13 cellular contexts compared by ENCODE assay signal in the genomic region with DNA sequence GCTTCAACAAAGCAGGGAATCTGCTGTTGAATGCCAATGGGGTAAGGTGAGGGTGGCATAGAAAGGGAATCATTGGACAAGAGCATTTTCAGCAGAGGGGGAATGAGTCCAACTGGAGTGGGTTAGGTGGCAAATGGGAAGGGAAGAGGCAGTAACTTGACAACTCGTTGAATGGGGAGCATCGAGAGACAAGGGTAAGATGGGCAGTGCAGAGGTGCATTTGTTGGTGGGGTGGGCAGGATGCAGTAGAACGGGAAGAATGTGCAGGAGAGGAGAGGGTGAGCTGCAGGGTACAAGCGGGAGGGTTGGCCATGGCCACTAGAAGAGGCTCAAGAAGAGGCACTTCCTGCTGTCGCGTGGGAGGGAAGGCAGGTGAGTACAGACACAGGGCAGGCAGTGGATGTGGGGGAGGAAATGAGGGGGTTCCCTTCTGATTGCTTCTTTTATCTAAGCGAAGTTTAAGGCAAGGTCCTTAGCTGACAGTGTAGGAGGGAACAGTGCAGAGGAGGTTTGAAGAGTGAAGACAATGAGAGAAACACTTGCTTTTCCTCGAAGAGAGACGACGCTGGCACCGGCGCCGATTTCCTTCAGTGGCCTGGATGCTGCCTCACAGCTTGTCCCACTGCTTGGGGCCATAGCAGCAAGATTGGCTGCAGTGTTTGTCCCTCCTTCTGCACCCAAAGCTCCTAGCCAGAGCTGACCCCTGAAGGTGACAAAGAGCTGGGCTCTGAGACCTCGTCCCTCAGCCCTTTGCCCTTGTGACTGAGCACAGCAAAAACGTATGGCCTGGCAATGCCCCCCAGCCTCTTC. TPM values are rescaled to one million over a fixed set of nuclear protein-coding genes. Genes with fewer than 3 reads are reported as not detected.
DNase-seq lines count a peak whose midpoint lies in the region; ATAC-seq and TF ChIP-seq lines count a peak whose summit lies in the region.
"Had no signal": no experiment of that assay in that cellular context is flagged by ENCODE, and none has a peak within 500 bp of the region (broad histone marks: within the 10 kb centered on the region; RNA-seq: fewer than 3 reads in every experiment).

No MANE protein-coding gene starts in this region.

- H3K14ac ChIP-seq in neuronal stem cell (ENCODE audit: low read length) = peak overlapping the region; percentile 5

- H3K9me3 ChIP-seq in neuronal stem cell (replicated peaks in 1 of 2; ENCODE audit: control insufficient read depth in 2 of 2, insufficient read depth in 1 of 2, low read depth in 1 of 2, low read length in 2 of 2) = no peaks in the 10 kb centered on the region
- no peaks in the 10 kb centered on the region for H3K9me3 ChIP-seq in sigmoid colon

- H3K4me3 ChIP-seq in HL-60 (replicated peaks; ENCODE audit: insufficient read depth, low read length) = no peak overlapping the region
- H3K4me3 ChIP-seq in neuronal stem cell (ENCODE audit: low read length in 2 of 2) = no peak overlapping the region
- H3K4me3 ChIP-seq in sigmoid colon = no peak overlapping the region
- H3K4me3 ChIP-seq: dorsolateral prefrontal cortex had no signal

- no peak overlapping the region for H4K8ac ChIP-seq in neuronal stem cell (ENCODE audit: low read depth, low read length)

- no peak for ATAC-seq in activated T-helper 17 cell treated with anti-CD3 and anti-CD28 coated beads, Interleukin-2, amount 50 U/mL, for 72 hours (replicated peaks)

- H3K27me3 Mint-ChIP-seq in activated T-helper 17 cell treated with anti-CD3 and anti-CD28 coated beads, Interleukin-2, amount 50 U/mL, for 72 hours = no peaks in the 10 kb centered on the region

- H2AK5ac ChIP-seq in neuronal stem cell (ENCODE audit: low read depth, low read length) = peak overlapping the region; percentile 6

- no peak overlapping the region for H2BK12ac ChIP-seq in neuronal stem cell (ENCODE audit: low read length)

- no peaks in the 10 kb centered on the region for H3K9me3 Mint-ChIP-seq in activated T-helper 17 cell treated with anti-CD3 and anti-CD28 coated beads, Interleukin-2, amount 50 U/mL, for 72 hours

- no CpG with 5 or more reads among the region's 15 CpGs for WGBS in neuronal stem cell (ENCODE audit: extremely low coverage in 2 of 2, insufficient read length in 2 of 2, insufficient replicate concordance in 1 of 2), 2 donors
- WGBS in sigmoid colon, 2 donors = 59 to 85% methylated on average over 15 of the region's 15 CpGs

- peak; percentile 21 for DNase-seq in DMS53 (lab: John Stamatoyannopoulos, UW)
- DNase-seq in DMS53 treated with DMSO at 0.1 percent for 48 hours (lab: John Stamatoyannopoulos, UW; ENCODE audit: unreplicated experiment) = no peak
- no peak for DNase-seq in HL-60 (ENCODE audit: low read depth in 1 of 2, low spot score in 1 of 2)
- DNase-seq in neuronal stem cell (ENCODE audit: low spot score) = no peak
- DNase-seq in NCI-H748 (lab: John Stamatoyannopoulos, UW; ENCODE audit: unreplicated experiment) = no peak
- no peak for DNase-seq in sigmoid colon
- no peak for DNase-seq in GOT3 (lab: John Stamatoyannopoulos, UW)
- DNase-seq: activated CD8-positive, alpha-beta memory T cell treated with anti-CD3 and anti-CD28 coated beads for 24 hours; NCI-H1092 treated with DMSO at 0.1 percent for 48 hours had no signal

- H3K79me1 ChIP-seq in neuronal stem cell (ENCODE audit: low read depth, low read length) = no peaks in the 10 kb centered on the region

- H3K9ac ChIP-seq in neuronal stem cell (ENCODE audit: low read depth, low read length, poor library complexity) = no peak overlapping the region

- H2BK120ac ChIP-seq in neuronal stem cell (ENCODE audit: low read depth, low read length) = no peak overlapping the region

- no peak overlapping the region for H2BK5ac ChIP-seq in neuronal stem cell (ENCODE audit: low read length)

- no peak overlapping the region for H3K4me2 ChIP-seq in neuronal stem cell (ENCODE audit: insufficient read depth, low read length, poor library complexity, severe bottlenecking)

- no peak overlapping the region for H3K4ac ChIP-seq in neuronal stem cell (ENCODE audit: low read length)

- H4K91ac ChIP-seq in neuronal stem cell (ENCODE audit: low read depth, low read length, poor library complexity) = no peak overlapping the region

- H3K27me3 ChIP-seq in HL-60 (ENCODE audit: insufficient read depth, poor library complexity, severe bottlenecking) (no peaks in the 10 kb centered on the region), neuronal stem cell (ENCODE audit: control insufficient read depth in 3 of 3, insufficient read depth in 3 of 3, low read depth in 1 of 3, low read length in 3 of 3) (no peaks in the 10 kb centered on the region), sigmoid colon (peaks cover 0 to 20% (median 0%) of the 10 kb centered on the region in 3 donors)
- H3K27me3 ChIP-seq: dorsolateral prefrontal cortex had no signal

- peak overlapping the region; percentile 95 for H3K4me3 Mint-ChIP-seq in activated T-helper 17 cell treated with anti-CD3 and anti-CD28 coated beads, Interleukin-2, amount 50 U/mL, for 72 hours

- TF ChIP-seq POLR2A in sigmoid colon (IDR thresholded peaks at IDR 0.05) = no peak

- H3K18ac ChIP-seq in neuronal stem cell (ENCODE audit: low read length) = peak overlapping the region; percentile 20

- intact Hi-C loops in sigmoid colon (cut with DNase I) = no loop called here

- H2BK15ac ChIP-seq in neuronal stem cell (ENCODE audit: low read length) = no peak overlapping the region

- peak overlapping the region; percentile 17 for H2AFZ ChIP-seq in neuronal stem cell (ENCODE audit: low read length)

- TF ChIP-seq CTCF in HL-60 (IDR thresholded peaks at IDR 0.05; ENCODE audit: insufficient read depth, low read length) (no peak), sigmoid colon (IDR thresholded peaks at IDR 0.05) (no peak)

- H3K27ac ChIP-seq in HL-60 (replicated peaks) = peak overlapping the region; percentile 20
- no peak overlapping the region for H3K27ac ChIP-seq in neuronal stem cell (replicated peaks; ENCODE audit: low read length)
- H3K27ac ChIP-seq in sigmoid colon = no peak overlapping the region
- H3K27ac ChIP-seq: 22Rv1 had no signal

- H3K23ac ChIP-seq in neuronal stem cell (ENCODE audit: low read depth, low read length, poor library complexity) = no peak overlapping the region

- peaks cover 7% of the 10 kb centered on the region for H3K36me3 Mint-ChIP-seq in activated T-helper 17 cell treated with anti-CD3 and anti-CD28 coated beads, Interleukin-2, amount 50 U/mL, for 72 hours (ENCODE audit: low read depth)

- H3K4me1 ChIP-seq in neuronal stem cell (ENCODE audit: control insufficient read depth in 2 of 2, insufficient read depth in 1 of 2, low read depth in 1 of 2, low read length in 2 of 2) (peaks cover 29 to 33% of the 10 kb centered on the region in 2 donors), sigmoid colon (peaks cover 0 to 20% (median 19%) of the 10 kb centered on the region in 4 donors)

- H3K4me1 Mint-ChIP-seq in activated T-helper 17 cell treated with anti-CD3 and anti-CD28 coated beads, Interleukin-2, amount 50 U/mL, for 72 hours = peaks cover 53% of the 10 kb centered on the region

- TF ChIP-seq EP300 in sigmoid colon (IDR thresholded peaks at IDR 0.05) = no peak

- peak overlapping the region; percentile 78 for H3K27ac Mint-ChIP-seq in activated T-helper 17 cell treated with anti-CD3 and anti-CD28 coated beads, Interleukin-2, amount 50 U/mL, for 72 hours

- H3K36me3 ChIP-seq in neuronal stem cell (replicated peaks in 1 of 2; ENCODE audit: control insufficient read depth in 2 of 2, insufficient read depth in 2 of 2, low read length in 2 of 2) = peaks cover 7 to 33% of the 10 kb centered on the region in 2 donors
- no peaks in the 10 kb centered on the region for H3K36me3 ChIP-seq in sigmoid colon

RNA-seq across cellular contexts. Expression of a gene that starts 3.2 kb away (rescaled TPM):
- 10 to 100 TPM; 21.7 to 26.6 TPM for total RNA-seq in activated T-helper 17 cell treated with anti-CD3 and anti-CD28 coated beads, Interleukin-2, amount 50 U/mL, for 72 hours
- polyA plus RNA-seq in neuronal stem cell (2013, experiment 1 of 2) = 0.49 TPM
- 0.47 TPM for polyA plus RNA-seq in neuronal stem cell (2013, experiment 2 of 2)
- 1 to 10 TPM; 1.6 to 3.2 (median 2.7) TPM for total RNA-seq in sigmoid colon
- 10 to 100 TPM in 1 of 3 donors, 1 to 10 TPM in 2; 7.2 to 23.2 (median 9.9) TPM for polyA plus RNA-seq in sigmoid colon
- polyA plus RNA-seq: neural cell had no signal

RNA-seq across cellular contexts. Expression of a gene that starts 40.3 kb away (rescaled TPM):
- 100 to 1,000 TPM; 162 to 227 TPM for total RNA-seq in activated T-helper 17 cell treated with anti-CD3 and anti-CD28 coated beads, Interleukin-2, amount 50 U/mL, for 72 hours
- polyA plus RNA-seq in neuronal stem cell (2013, experiment 1 of 2) = 0.50 TPM
- 0.51 TPM for polyA plus RNA-seq in neuronal stem cell (2013, experiment 2 of 2)
- 1 to 10 TPM; 3.6 to 6.9 (median 4.8) TPM for total RNA-seq in sigmoid colon
- 10 to 100 TPM in 1 of 3 donors, 1 to 10 TPM in 2; 2.5 to 25.9 (median 4.2) TPM for polyA plus RNA-seq in sigmoid colon

Comparison
In these comparisons a context has a peak if more than half of its experiments do, and no peak if none do; other contexts are left out.
1. RNA of a gene that starts 3.2 kb away (total RNA-seq): 21.7 to 26.6 TPM in activated T-helper 17 cell treated with anti-CD3 and anti-CD28 coated beads, Interleukin-2, amount 50 U/mL, for 72 hours; 1.6 to 3.2 TPM in sigmoid colon; every median in the first group is over 4 times any median in the second.
2. RNA of a gene that starts 40.3 kb away (total RNA-seq): 162 to 227 TPM in activated T-helper 17 cell treated with anti-CD3 and anti-CD28 coated beads, Interleukin-2, amount 50 U/mL, for 72 hours; 3.6 to 6.9 TPM in sigmoid colon; every median in the first group is over 10 times any median in the second.